Comparison of ENCODE assay signal across 16 cellular contexts in genomic region chr2:12539306-12539705, GRCh38.
A peak's percentile ranks its signal among the peaks of the same experiment; 100 is the strongest.
DNase-seq lines count a peak whose midpoint lies in the region; ATAC-seq and TF ChIP-seq lines count a peak whose summit lies in the region.
"Had no signal": no experiment of that assay in that cellular context is flagged by ENCODE, and none has a peak within 500 bp of the region (broad histone marks: within the 10 kb centered on the region; RNA-seq: fewer than 3 reads in every experiment).

No MANE protein-coding gene starts in this region.

- H3K27me3 Mint-ChIP-seq in activated CD4-positive, alpha-beta T cell treated with anti-CD3 and anti-CD28 coated beads for 36 hours = no peaks in the 10 kb centered on the region
- H3K27me3 Mint-ChIP-seq: B cell had no signal

- ATAC-seq in activated CD4-positive, alpha-beta T cell treated with anti-CD3 and anti-CD28 coated beads for 36 hours = no peak
- ATAC-seq in GM18519 (IDR thresholded peaks at IDR 0.05; ENCODE audit: low FRiP score, unreplicated experiment) = no peak
- ATAC-seq: CD8-positive, alpha-beta T cell had no signal

- CTCF ChIA-PET in activated CD4-positive, alpha-beta T cell treated with anti-CD3 and anti-CD28 coated beads for 36 hours (lab: Charles Lee) = no interaction called here

- H3K4me3 ChIP-seq in muscle layer of colon (ENCODE audit: low read depth in 1 of 2, low read length in 2 of 2) (no peak overlapping the region), rectal smooth muscle tissue (ENCODE audit: low read length) (no peak overlapping the region), transverse colon (no peak overlapping the region)
- H3K4me3 ChIP-seq: BLaER1 treated with 17β-estradiol and CSF1 and Interleukin-3, amounts not matched to agents 10 nM and 100 nM; GM23248; HAP-1 had no signal

- DNase-seq in Caki2 (ENCODE audit: low read depth) (peak; percentile 26), transverse colon (no peak), glomerular visceral epithelial cell (ENCODE audit: extremely low spot score) (no peak)
- DNase-seq in activated CD4-positive, alpha-beta T cell treated with anti-CD3 and anti-CD28 coated beads for 36 hours = no peak
- DNase-seq: CD8-positive, alpha-beta T cell; DMS 273 treated with DMSO at 0.1 percent for 48 hours; DMS53; DND-41; EL; GM23248 had no signal

- no peaks in the 10 kb centered on the region for H3K36me3 Mint-ChIP-seq in activated CD4-positive, alpha-beta T cell treated with anti-CD3 and anti-CD28 coated beads for 36 hours (ENCODE audit: low read depth)
- H3K36me3 Mint-ChIP-seq: CD8-positive, alpha-beta T cell had no signal

- H3K9me3 Mint-ChIP-seq in activated CD4-positive, alpha-beta T cell treated with anti-CD3 and anti-CD28 coated beads for 36 hours (ENCODE audit: low read depth) = no peaks in the 10 kb centered on the region
- H3K9me3 Mint-ChIP-seq: CD8-positive, alpha-beta T cell had no signal

- H3K4me1 Mint-ChIP-seq in activated CD4-positive, alpha-beta T cell treated with anti-CD3 and anti-CD28 coated beads for 36 hours = peaks cover 8% of the 10 kb centered on the region

- 77 to 78% methylated on average over 9 of the region's 9 CpGs for WGBS in transverse colon (ENCODE audit: low coverage in 1 of 2), 2 donors

- no peak for TF ChIP-seq POLR2A in transverse colon (IDR thresholded peaks at IDR 0.05)

- no peak for TF ChIP-seq EP300 in transverse colon (IDR thresholded peaks at IDR 0.05; ENCODE audit: low read depth)

- no peak overlapping the region for H3K27ac Mint-ChIP-seq in activated CD4-positive, alpha-beta T cell treated with anti-CD3 and anti-CD28 coated beads for 36 hours
- H3K27ac Mint-ChIP-seq: B cell; CD8-positive, alpha-beta T cell had no signal

- no peak for TF ChIP-seq CTCF in transverse colon (IDR thresholded peaks at IDR 0.05)

- H3K9me3 ChIP-seq in muscle layer of colon (ENCODE audit: low read length) = no peaks in the 10 kb centered on the region
- no peaks in the 10 kb centered on the region for H3K9me3 ChIP-seq in transverse colon
- H3K9me3 ChIP-seq: BLaER1 treated with 17β-estradiol and CSF1 and Interleukin-3, amounts not matched to agents 10 nM and 100 nM; HAP-1 had no signal

- H3K9ac ChIP-seq in muscle layer of colon (ENCODE audit: low read length) = no peak overlapping the region
- no peak overlapping the region for H3K9ac ChIP-seq in rectal smooth muscle tissue (ENCODE audit: low read length)
- H3K9ac ChIP-seq: BLaER1 treated with 17β-estradiol and CSF1 and Interleukin-3, amounts not matched to agents 10 nM and 100 nM; GM23248 had no signal

- no peaks in the 10 kb centered on the region for H3K27me3 ChIP-seq in muscle layer of colon (ENCODE audit: control insufficient read depth in 1 of 2, insufficient read depth in 2 of 2, low read length in 2 of 2)
- no peaks in the 10 kb centered on the region for H3K27me3 ChIP-seq in rectal smooth muscle tissue (ENCODE audit: control insufficient read depth, insufficient read depth, low read length)
- no peaks in the 10 kb centered on the region for H3K27me3 ChIP-seq in transverse colon
- H3K27me3 ChIP-seq: BLaER1 treated with 17β-estradiol and CSF1 and Interleukin-3, amounts not matched to agents 10 nM and 100 nM had no signal

- H3K36me3 ChIP-seq in muscle layer of colon (ENCODE audit: insufficient read depth, low read length) (no peaks in the 10 kb centered on the region), rectal smooth muscle tissue (ENCODE audit: control insufficient read depth, insufficient read depth, low read length) (no peaks in the 10 kb centered on the region), transverse colon (no peaks in the 10 kb centered on the region)
- H3K36me3 ChIP-seq: BLaER1 treated with 17β-estradiol and CSF1 and Interleukin-3, amounts not matched to agents 10 nM and 100 nM; HAP-1 had no signal

- POLR2A ChIA-PET in activated CD4-positive, alpha-beta T cell treated with anti-CD3 and anti-CD28 coated beads for 36 hours (lab: Charles Lee) = no interaction called here

- intact Hi-C loops in transverse colon (cut with DNase I; ENCODE audit: low total_unique reads) = no loop called here
- intact Hi-C loops in activated CD4-positive, alpha-beta T cell treated with anti-CD3 and anti-CD28 coated beads for 36 hours (cut with DNase I, micrococcal nuclease) = no loop called here

- H3K4me1 ChIP-seq in muscle layer of colon (ENCODE audit: insufficient read depth, low read length) = peaks cover 54% of the 10 kb centered on the region
- H3K4me1 ChIP-seq in rectal smooth muscle tissue (ENCODE audit: control insufficient read depth, insufficient read depth, low read length) = peaks cover 35% of the 10 kb centered on the region
- H3K4me1 ChIP-seq in transverse colon = peaks cover 0 to 4% (median 0%) of the 10 kb centered on the region in 4 donors
- H3K4me1 ChIP-seq: HAP-1 had no signal

- H3K27ac ChIP-seq in muscle layer of colon (ENCODE audit: low read depth, low read length) (peak overlapping the region; percentile 19), rectal smooth muscle tissue (ENCODE audit: low read depth, low read length) (peak overlapping the region; percentile 71), transverse colon (peak overlapping the region in 3 of 4 donors; percentile 53 to 65 (median 62))
- H3K27ac ChIP-seq: BLaER1 treated with 17β-estradiol and CSF1 and Interleukin-3, amounts not matched to agents 10 nM and 100 nM; GM23248 had no signal

- H3K4me3 Mint-ChIP-seq in activated CD4-positive, alpha-beta T cell treated with anti-CD3 and anti-CD28 coated beads for 36 hours = no peak overlapping the region
- H3K4me3 Mint-ChIP-seq: B cell; CD8-positive, alpha-beta T cell had no signal

- in situ Hi-C loops in Caki2 (cut with HindIII; ENCODE audit: low pct_unique_long_range_greater_than_20kb, low sequenced_read_pairs) (no loop called here), transverse colon (cut with MboI; ENCODE audit: low pct_ligation_motif_present in 1 of 4, low pct_unique_long_range_greater_than_20kb in 1 of 4, low sequenced_read_pairs in 3 of 4) (no loop called here)

Comparison
In these comparisons a context has a peak if more than half of its experiments do, and no peak if none do; other contexts are left out.
1. H3K27ac ChIP-seq: peak in every context shown above with its lines; median percentile 71 in rectal smooth muscle tissue; 62 in transverse colon; 19 in muscle layer of colon.